17 cellular contexts compared by ENCODE assay signal in genomic region chr1:226322986-226323385, GRCh38. TPM values are rescaled to one million over a fixed set of nuclear protein-coding genes. Genes with fewer than 3 reads are reported as not detected.
A peak's percentile ranks its signal among the peaks of the same experiment; 100 is the strongest.
DNase-seq lines count a peak whose midpoint lies in the region; ATAC-seq, FAIRE-seq and TF ChIP-seq lines count a peak whose summit lies in the region.
"Had no signal": no experiment of that assay in that cellular context is flagged by ENCODE, and none has a peak within 500 bp of the region (broad histone marks: within the 10 kb centered on the region; RNA-seq: fewer than 3 reads in every experiment).

No MANE protein-coding gene starts in this region.

- H3K4me1 Mint-ChIP-seq in MCF 10A (ENCODE audit: insufficient read depth, unreplicated experiment) (peaks cover 15% of the 10 kb centered on the region), T-helper 17 cell (no peaks in the 10 kb centered on the region)
- H3K4me1 Mint-ChIP-seq: CD4-positive, CD25-positive, alpha-beta regulatory T cell had no signal

- H3K36me3 ChIP-seq in mammary epithelial cell (ENCODE audit: insufficient read depth, low read length) (no peaks in the 10 kb centered on the region), K562 (ENCODE audit: control insufficient read depth, insufficient read depth, low read length) (no peaks in the 10 kb centered on the region), osteoblast (ENCODE audit: insufficient read depth, low read length) (no peaks in the 10 kb centered on the region)
- H3K36me3 ChIP-seq: BLaER1 treated with 17β-estradiol and CSF1 and Interleukin-3, amounts not matched to agents 10 nM and 100 nM; HAP-1 had no signal

- peak; percentile 40 for FAIRE-seq in K562 (lab: Jason Lieb, UNC)
- FAIRE-seq: GM12892 had no signal

- H3K27me3 ChIP-seq in mammary epithelial cell (ENCODE audit: insufficient read depth, low read length) = no peaks in the 10 kb centered on the region
- H3K27me3 ChIP-seq in K562 (ENCODE audit: control insufficient read depth in 2 of 2, insufficient read depth in 2 of 2, low read length in 2 of 2) = peaks cover 2 to 5% of the 10 kb centered on the region in 2 experiments; a peak in 2 of 5 replicates
- H3K27me3 ChIP-seq in osteoblast (ENCODE audit: insufficient read depth, low read length) = peaks cover 2% of the 10 kb centered on the region
- H3K27me3 ChIP-seq: BLaER1 treated with 17β-estradiol and CSF1 and Interleukin-3, amounts not matched to agents 10 nM and 100 nM had no signal

- in situ Hi-C loops in mammary epithelial cell (cut with MboI; ENCODE audit: low sequenced_read_pairs in 2 of 2) = no loop called here
- in situ Hi-C loops in K562 (cut with MboI) = no loop called here

- H3K4me3 ChIP-seq in mammary epithelial cell (replicated peaks in 1 of 3; ENCODE audit: insufficient read depth in 1 of 3, low read depth in 2 of 3, low read length in 3 of 3) = no peak overlapping the region
- H3K4me3 ChIP-seq in K562 = no peak overlapping the region
- H3K4me3 ChIP-seq in osteoblast (ENCODE audit: insufficient read depth, low read length) = no peak overlapping the region
- H3K4me3 ChIP-seq: BLaER1 treated with 17β-estradiol and CSF1 and Interleukin-3, amounts not matched to agents 10 nM and 100 nM; HAP-1 had no signal

- POLR2A ChIA-PET in MCF 10A (lab: Yijun Ruan, JAX) = interaction anchor here (0.6 to 1.1 kb wide), 4 partner anchors 8 to 180 kb away, joined by 3 to 4 read pairs (median 3); partner anchors contain the start of gene LIN9
- POLR2A ChIA-PET in K562 (lab: Yijun Ruan, JAX) = interaction anchor here (1.0 to 2.0 kb wide), 5 partner anchors 10 to 43 kb away, joined by 3 to 5 read pairs (median 3); partner anchors contain the start of gene LIN9

- H2AFZ ChIP-seq in mammary epithelial cell (ENCODE audit: low read depth, low read length) = no peak overlapping the region
- no peak overlapping the region for H2AFZ ChIP-seq in K562 (ENCODE audit: low read depth, low read length)
- H2AFZ ChIP-seq in osteoblast (ENCODE audit: low read length) = no peak overlapping the region

- no peaks in the 10 kb centered on the region for H3K36me3 Mint-ChIP-seq in MCF 10A (ENCODE audit: insufficient read depth, unreplicated experiment)
- no peaks in the 10 kb centered on the region for H3K36me3 Mint-ChIP-seq in T-helper 17 cell (ENCODE audit: low read depth)
- H3K36me3 Mint-ChIP-seq: CD4-positive, CD25-positive, alpha-beta regulatory T cell had no signal

- no peaks in the 10 kb centered on the region for H3K9me3 ChIP-seq in mammary epithelial cell (replicated peaks; ENCODE audit: insufficient read depth, low read length)
- peaks cover 6% of the 10 kb centered on the region; the same call in 1 of the 2 replicates for H3K9me3 ChIP-seq in K562 (replicated peaks; ENCODE audit: control insufficient read depth, insufficient read depth, low read depth, low read length)
- H3K9me3 ChIP-seq in T-helper 17 cell (ENCODE audit: control insufficient read depth, low read length, poor library complexity, severe bottlenecking) = no peaks in the 10 kb centered on the region
- no peaks in the 10 kb centered on the region for H3K9me3 ChIP-seq in osteoblast (ENCODE audit: low read depth, low read length)

- CTCF ChIA-PET in mammary epithelial cell (lab: Charles Lee; ENCODE audit: low non-redundant PET) = no interaction called here
- CTCF ChIA-PET in MCF 10A (lab: Yijun Ruan, JAX) = interaction anchor here (0.8 to 3.2 kb wide), 4 partner anchors 10 to 200 kb away, joined by 3 to 22 read pairs (median 7); no protein-coding TSS in a partner anchor
- CTCF ChIA-PET in K562 (lab: Yijun Ruan, JAX; ENCODE audit: low intra/inter-chr PET ratio) = no interaction called here

- TF ChIP-seq RAD21 in K562 (CRISPR knock-in tag; conservative IDR thresholded peaks at IDR 0.05 in 1 of 2, IDR thresholded peaks at IDR 0.05 in 1 of 2) = no peak

- H3K27ac ChIP-seq in mammary epithelial cell (ENCODE audit: insufficient read depth, low read depth, low read length) (no peak overlapping the region), K562 (ENCODE audit: extremely low read depth, low read depth, low read length) (no peak overlapping the region), osteoblast (ENCODE audit: low read depth, low read length) (no peak overlapping the region)
- H3K27ac ChIP-seq: BLaER1 treated with 17β-estradiol and CSF1 and Interleukin-3, amounts not matched to agents 10 nM and 100 nM had no signal

- ATAC-seq in K562 = 0 out of 3 replicates have a peak, but pooled peaks have one; percentile 12
- no peak for ATAC-seq in T-helper 17 cell

- TF ChIP-seq EP300 in K562 (IDR thresholded peaks at IDR 0.05; ENCODE audit: low read length) = no peak

- H4K20me1 ChIP-seq in mammary epithelial cell (ENCODE audit: insufficient read depth, low read length) (no peaks in the 10 kb centered on the region), K562 (replicated peaks; ENCODE audit: control insufficient read depth, insufficient read depth, low read length) (no peaks in the 10 kb centered on the region), osteoblast (ENCODE audit: insufficient read depth, low read length) (no peaks in the 10 kb centered on the region)
- H4K20me1 ChIP-seq: BLaER1 treated with 17β-estradiol and CSF1 and Interleukin-3, amounts not matched to agents 10 nM and 100 nM had no signal

- no peak for TF ChIP-seq POLR2A in K562 (conservative IDR thresholded peaks at IDR 0.05)

- no peak overlapping the region for H3K4me2 ChIP-seq in mammary epithelial cell (ENCODE audit: insufficient read depth, low read depth, low read length)
- no peak overlapping the region for H3K4me2 ChIP-seq in K562 (ENCODE audit: insufficient read depth, low read length)
- no peak overlapping the region for H3K4me2 ChIP-seq in osteoblast (ENCODE audit: insufficient read depth, low read length)
- H3K4me2 ChIP-seq: BLaER1 treated with 17β-estradiol and CSF1 and Interleukin-3, amounts not matched to agents 10 nM and 100 nM had no signal

- H3K4me3 Mint-ChIP-seq in MCF 10A (ENCODE audit: unreplicated experiment) (no peak overlapping the region), T-helper 17 cell (no peak overlapping the region)
- H3K4me3 Mint-ChIP-seq: CD4-positive, CD25-positive, alpha-beta regulatory T cell had no signal

- H3K9me1 ChIP-seq in K562 (ENCODE audit: control insufficient read depth, insufficient read depth, low read length) = no peaks in the 10 kb centered on the region

- WGBS in mammary epithelial cell (ENCODE audit: low coverage, missing lambda C conversion rate) = 83% methylated on average over 1 of the region's 3 CpGs
- 31% methylated on average over 3 of the region's 3 CpGs for WGBS in K562 (ENCODE audit: insufficient coverage, low coverage, missing lambda C conversion rate)

- BruUV-seq in mammary epithelial cell (replicated peaks; lab: Mats Ljungman, UMichigan) (no TSS peak), MCF 10A (replicated peaks; lab: Mats Ljungman, UMichigan) (no TSS peak), K562 (replicated peaks; lab: Mats Ljungman, UMichigan) (no TSS peak)

- H3K27me3 Mint-ChIP-seq in MCF 10A (ENCODE audit: insufficient read depth, unreplicated experiment) (no peaks in the 10 kb centered on the region), T-helper 17 cell (peaks cover 7% of the 10 kb centered on the region)

- intact Hi-C loops in mammary epithelial cell (cut with micrococcal nuclease) (no loop called here), MCF 10A (cut with micrococcal nuclease) (no loop called here), K562 (cut with micrococcal nuclease) (no loop called here)

- peak; percentile 19 for DNase-seq in mammary epithelial cell
- no peak for DNase-seq in MCF 10A (ENCODE audit: unreplicated experiment)
- no peak for DNase-seq in K562 (ENCODE audit: extremely low read depth in 1 of 4, low spot score in 3 of 4)
- DNase-seq in islet precursor cell = peak; percentile 77
- DNase-seq in T-helper 17 cell = no peak
- no peak for DNase-seq in osteoblast (ENCODE audit: insufficient read length, low spot score, missing footprints)
- DNase-seq in activated CD4-positive, CD25-positive, alpha-beta regulatory T cell treated with anti-CD3 and anti-CD28 coated beads, Interleukin-2, amount 50 U/mL, for 72 hours = no peak
- DNase-seq: ACHN; CD4-positive, CD25-positive, alpha-beta regulatory T cell; DMS 273 treated with DMSO at 0.1 percent for 48 hours; DMS79 treated with DMSO at 0.1 percent for 48 hours; EL; GDM1; GOT3 had no signal

- TF ChIP-seq CTCF in mammary epithelial cell (conservative IDR thresholded peaks at IDR 0.05 in 1 of 2, IDR thresholded peaks at IDR 0.05 in 1 of 2; ENCODE audit: extremely low read depth in 1 of 2, insufficient read depth in 1 of 2, low read depth in 1 of 2, low read length in 2 of 2) = no peak
- no peak for TF ChIP-seq CTCF in MCF 10A (IDR thresholded peaks at IDR 0.05; ENCODE audit: unreplicated experiment)
- TF ChIP-seq CTCF in K562 (IDR thresholded peaks at IDR 0.05 in 2 of 3, conservative IDR thresholded peaks at IDR 0.05 in 1 of 3; ENCODE audit: insufficient read depth in 2 of 3, low read depth in 1 of 3, low read length in 3 of 3) = no peak
- TF ChIP-seq CTCF in osteoblast (IDR thresholded peaks at IDR 0.05; ENCODE audit: extremely low read depth, low read depth, low read length) = no peak

- peaks cover 7% of the 10 kb centered on the region for H3K4me1 ChIP-seq in mammary epithelial cell (ENCODE audit: insufficient read depth, low read length)
- H3K4me1 ChIP-seq in K562 (replicated peaks in 1 of 2; ENCODE audit: control insufficient read depth in 2 of 2, insufficient read depth in 2 of 2, low read length in 2 of 2) = no peaks in the 10 kb centered on the region; a peak in 1 of 5 replicates
- H3K4me1 ChIP-seq in osteoblast (ENCODE audit: insufficient read depth, low read length) = no peaks in the 10 kb centered on the region
- H3K4me1 ChIP-seq: BLaER1 treated with 17β-estradiol and CSF1 and Interleukin-3, amounts not matched to agents 10 nM and 100 nM; HAP-1 had no signal

- dilution Hi-C loops in mammary epithelial cell (cut with HindIII; ENCODE audit: low sequenced_read_pairs) = no loop called here

- H3K79me2 ChIP-seq in mammary epithelial cell (ENCODE audit: insufficient read depth, low read length) (no peaks in the 10 kb centered on the region), K562 (ENCODE audit: control insufficient read depth, insufficient read depth, low read length) (no peaks in the 10 kb centered on the region), osteoblast (ENCODE audit: insufficient read depth, low read length) (no peaks in the 10 kb centered on the region)

- no peaks in the 10 kb centered on the region for H3K9me3 Mint-ChIP-seq in MCF 10A (ENCODE audit: unreplicated experiment)

- H3K27ac Mint-ChIP-seq in MCF 10A (ENCODE audit: low read depth, unreplicated experiment) = no peak overlapping the region
- no peak overlapping the region for H3K27ac Mint-ChIP-seq in T-helper 17 cell
- H3K27ac Mint-ChIP-seq: CD4-positive, CD25-positive, alpha-beta regulatory T cell had no signal

- H3K9ac ChIP-seq in mammary epithelial cell (ENCODE audit: insufficient read depth, low read length) (no peak overlapping the region), K562 (ENCODE audit: insufficient read depth in 1 of 2, low read depth in 2 of 2, low read length in 2 of 2) (no peak overlapping the region)
- H3K9ac ChIP-seq: BLaER1 treated with 17β-estradiol and CSF1 and Interleukin-3, amounts not matched to agents 10 nM and 100 nM had no signal

RNA-seq across cellular contexts. Expression of gene LIN9, which starts 14.0 kb away (rescaled TPM):
- total RNA-seq in mammary epithelial cell (1 to 10 TPM; 2.5 to 4.0 TPM), MCF 10A (2022) (10.3 and 10.4 TPM in 2 replicates), K562 (2014; rRNA removed) (15.8 and 18.8 TPM in 2 replicates), K562 (2014; rRNA removed; fragmentation: Illumina TruSeq; extraction: Trizol) (31.4 and 37.5 TPM in 2 replicates), K562 (2015; rRNA removed; fragmentation: Illumina TruSeq; extraction: Trizol) (29.3 and 30.6 TPM in 2 replicates), K562 (2021) (18.9 and 19.4 TPM in 2 replicates), T-helper 17 cell (1 to 10 TPM; 2.5 to 2.8 TPM), osteoblast (2.5 and 3.2 TPM in 2 replicates)
- polyA plus RNA-seq in mammary epithelial cell (3.0 TPM), K562 (2011; rRNA removed) (22.9 and 33.0 TPM in 2 replicates), K562 (2014; fragmentation: Illumina TruSeq; extraction: Trizol) (21.6 and 25.3 TPM in 2 replicates), K562 (2014; fragmentation: Nextera tagmentation; extraction: Ambion mirVana) (10 to 100 TPM; 19.4 to 26.8 TPM), K562 (2014; rRNA removed) (19.6 and 25.5 TPM in 2 replicates)
- 14.8 TPM for polyA minus RNA-seq in mammary epithelial cell
- total RNA-seq in K562 (2011; cell fraction: chromatin; rRNA removed; ENCODE audit: low replicate concordance) = 14.8 and 38.6 TPM in 2 replicates
- total RNA-seq in K562 (2011; cell fraction: nucleolus; rRNA removed) = 8.2 and 11.1 TPM in 2 replicates
- 15.6 and 18.7 TPM in 2 replicates for total RNA-seq in K562 (2011; cell fraction: nucleoplasm; rRNA removed)
- polyA plus RNA-seq in K562 (2011; cell fraction: cytosol; rRNA removed) = 7.5 and 14.3 TPM in 2 replicates
- 15.2 and 19.7 TPM in 2 replicates for polyA plus RNA-seq in K562 (2011; cell fraction: nucleus; rRNA removed)
- polyA plus RNA-seq in K562 (2012) = 11.8 and 14.2 TPM in 2 replicates
- 23.7 and 24.4 TPM in 2 replicates for polyA minus RNA-seq in K562 (2011; rRNA and poly(A)+ RNA removed)
- 6.8 and 10.7 TPM in 2 replicates for polyA minus RNA-seq in K562 (2011; cell fraction: cytosol; rRNA and poly(A)+ RNA removed)
- polyA minus RNA-seq in K562 (2011; cell fraction: nucleus; rRNA and poly(A)+ RNA removed) = 10.4 and 18.0 TPM in 2 replicates

Comparison
In these comparisons a context has a peak if more than half of its experiments do, and no peak if none do; other contexts are left out.
1. DNase-seq: peak in mammary epithelial cell (single experiment) and islet precursor cell (single experiment); none in MCF 10A (single experiment), K562 (0 of 4), T-helper 17 cell (0 of 3), osteoblast (single experiment) and activated CD4-positive, CD25-positive, alpha-beta regulatory T cell treated with anti-CD3 and anti-CD28 coated beads, Interleukin-2, amount 50 U/mL, for 72 hours (single experiment).